2 cellular contexts compared by ENCODE assay signal in genomic region chr22:16105121-16105520, GRCh38.
DNase-seq lines count a peak whose midpoint lies in the region; ATAC-seq, FAIRE-seq and TF ChIP-seq lines count a peak whose summit lies in the region.
"Not testable (repeated sequence)": the region's sequence is repeated elsewhere in the genome, so short reads cannot be mapped to it uniquely, and the experiment has no call there.

No MANE protein-coding gene starts in this region.

- POLR2A ChIA-PET in K562 (lab: Yijun Ruan, JAX); HepG2 (lab: Yijun Ruan, JAX): not testable (repeated sequence)

- BruUV-seq in K562 (replicated peaks; lab: Mats Ljungman, UMichigan); HepG2 (replicated peaks; lab: Mats Ljungman, UMichigan): not testable (repeated sequence)

- CTCF ChIA-PET in K562 (lab: Yijun Ruan, JAX; ENCODE audit: low intra/inter-chr PET ratio); HepG2 (lab: Yijun Ruan, JAX; ENCODE audit: low intra/inter-chr PET ratio, low total read pairs): not testable (repeated sequence)

- FAIRE-seq in K562 (lab: Jason Lieb, UNC); HepG2 (lab: Jason Lieb, UNC): not testable (repeated sequence)

- TF ChIP-seq EP300 in K562 (IDR thresholded peaks at IDR 0.05; ENCODE audit: low read length); HepG2 (IDR thresholded peaks at IDR 0.05; ENCODE audit: low read depth in 2 of 2, low read length in 2 of 2); HepG2 (CRISPR knock-in tag; IDR thresholded peaks at IDR 0.05; ENCODE audit: borderline replicate concordance): not testable (repeated sequence)

- not testable (repeated sequence) for H3K36me3 ChIP-seq in K562 (ENCODE audit: control insufficient read depth, insufficient read depth, low read length); HepG2 (replicated peaks in 1 of 2; ENCODE audit: control insufficient read depth in 1 of 2, insufficient read depth in 2 of 2, low read length in 2 of 2)

- not testable (repeated sequence) for ATAC-seq in K562, HepG2

- in situ Hi-C loops in K562 (cut with MboI); HepG2 (cut with HindIII; ENCODE audit: extremely low pct_ligation_motif_present, low pct_unique_long_range_greater_than_20kb): not testable (repeated sequence)

- TF ChIP-seq RAD21 in K562 (CRISPR knock-in tag; conservative IDR thresholded peaks at IDR 0.05 in 1 of 2, IDR thresholded peaks at IDR 0.05 in 1 of 2); HepG2 (CRISPR knock-in tag; IDR thresholded peaks at IDR 0.05): not testable (repeated sequence)

- H3K4me3 ChIP-seq in K562; HepG2 (replicated peaks in 1 of 3; ENCODE audit: insufficient read depth in 1 of 3, low read depth in 2 of 3, low read length in 3 of 3): not testable (repeated sequence)

- H3K9me3 ChIP-seq in K562 (replicated peaks; ENCODE audit: control insufficient read depth, insufficient read depth, low read depth, low read length); HepG2 (ENCODE audit: low read length): not testable (repeated sequence)

- not testable (repeated sequence) for H4K20me1 ChIP-seq in K562 (replicated peaks; ENCODE audit: control insufficient read depth, insufficient read depth, low read length); HepG2 (ENCODE audit: insufficient read depth, low read length)

- H3K27ac ChIP-seq in K562 (ENCODE audit: extremely low read depth, low read depth, low read length); HepG2 (ENCODE audit: extremely low read length, insufficient read depth, low read length): not testable (repeated sequence)

- not testable (repeated sequence) for H3K4me1 ChIP-seq in K562 (replicated peaks in 1 of 2; ENCODE audit: control insufficient read depth in 2 of 2, insufficient read depth in 2 of 2, low read length in 2 of 2); HepG2 (ENCODE audit: insufficient read depth, low read length)

- not testable (repeated sequence) for H3K4me2 ChIP-seq in K562 (ENCODE audit: insufficient read depth, low read length); HepG2 (ENCODE audit: low read depth, low read length)

- not testable (repeated sequence) for TF ChIP-seq CTCF in K562 (IDR thresholded peaks at IDR 0.05 in 2 of 3, conservative IDR thresholded peaks at IDR 0.05 in 1 of 3; ENCODE audit: insufficient read depth in 2 of 3, low read depth in 1 of 3, low read length in 3 of 3); HepG2 (CRISPR knock-in tag; IDR thresholded peaks at IDR 0.05)

- H3K9me1 ChIP-seq in K562 (ENCODE audit: control insufficient read depth, insufficient read depth, low read length) = not testable (repeated sequence)

- not testable (repeated sequence) for H3K9ac ChIP-seq in K562 (ENCODE audit: insufficient read depth in 1 of 2, low read depth in 2 of 2, low read length in 2 of 2); HepG2 (ENCODE audit: insufficient read depth, low read depth, low read length)

- TF ChIP-seq POLR2A in K562 (conservative IDR thresholded peaks at IDR 0.05); HepG2 (IDR thresholded peaks at IDR 0.05; ENCODE audit: insufficient read depth in 1 of 2, low read depth in 2 of 2, low read length in 2 of 2): not testable (repeated sequence)

- not testable (repeated sequence) for H3K79me2 ChIP-seq in K562 (ENCODE audit: control insufficient read depth, insufficient read depth, low read length); HepG2 (ENCODE audit: insufficient read depth, low read length)

- H2AFZ ChIP-seq in K562 (ENCODE audit: low read depth, low read length); HepG2 (ENCODE audit: low read length): not testable (repeated sequence)

- not testable (repeated sequence) for H3K27me3 ChIP-seq in K562 (ENCODE audit: control insufficient read depth in 2 of 2, insufficient read depth in 2 of 2, low read length in 2 of 2); HepG2 (ENCODE audit: control insufficient read depth in 1 of 2, insufficient read depth in 2 of 2, low read length in 2 of 2)

- 0% methylated on average over 3 of the region's 3 CpGs for WGBS in K562 (ENCODE audit: insufficient coverage, low coverage, missing lambda C conversion rate)
- 0% methylated on average over 3 of the region's 3 CpGs for WGBS in HepG2 (ENCODE audit: low lambda C conversion rate)

- not testable (repeated sequence) for DNase-seq in K562 (ENCODE audit: extremely low read depth in 1 of 4, low spot score in 3 of 4); HepG2 (ENCODE audit: low spot score)

- intact Hi-C loops in K562 (cut with micrococcal nuclease); HepG2 (cut with micrococcal nuclease; ENCODE audit: unreplicated experiment): not testable (repeated sequence)

TF ChIP-seq in K562, 482 proteins besides CTCF, POLR2A, EP300 and RAD21:
- TF ChIP-seq ATF1 (CRISPR knock-in tag; IDR thresholded peaks at IDR 0.05) = not testable (repeated sequence)
- TF ChIP-seq ATF1 (tag; IDR thresholded peaks at IDR 0.05) = 0 out of 2 replicates have a peak, but pooled peaks have one; percentile 9

TF ChIP-seq in HepG2, 621 proteins besides CTCF, POLR2A, EP300 and RAD21:
- TF ChIP-seq ATF7 (IDR thresholded peaks at IDR 0.05) = peak; percentile 95
- not testable (repeated sequence) for TF ChIP-seq ATF7, CREB1 (CRISPR knock-in tag; IDR thresholded peaks at IDR 0.05)
- peak; percentile 88 for TF ChIP-seq CREB1 (IDR thresholded peaks at IDR 0.05)
